1 cellular context compared by ENCODE assay signal in the genomic region with DNA sequence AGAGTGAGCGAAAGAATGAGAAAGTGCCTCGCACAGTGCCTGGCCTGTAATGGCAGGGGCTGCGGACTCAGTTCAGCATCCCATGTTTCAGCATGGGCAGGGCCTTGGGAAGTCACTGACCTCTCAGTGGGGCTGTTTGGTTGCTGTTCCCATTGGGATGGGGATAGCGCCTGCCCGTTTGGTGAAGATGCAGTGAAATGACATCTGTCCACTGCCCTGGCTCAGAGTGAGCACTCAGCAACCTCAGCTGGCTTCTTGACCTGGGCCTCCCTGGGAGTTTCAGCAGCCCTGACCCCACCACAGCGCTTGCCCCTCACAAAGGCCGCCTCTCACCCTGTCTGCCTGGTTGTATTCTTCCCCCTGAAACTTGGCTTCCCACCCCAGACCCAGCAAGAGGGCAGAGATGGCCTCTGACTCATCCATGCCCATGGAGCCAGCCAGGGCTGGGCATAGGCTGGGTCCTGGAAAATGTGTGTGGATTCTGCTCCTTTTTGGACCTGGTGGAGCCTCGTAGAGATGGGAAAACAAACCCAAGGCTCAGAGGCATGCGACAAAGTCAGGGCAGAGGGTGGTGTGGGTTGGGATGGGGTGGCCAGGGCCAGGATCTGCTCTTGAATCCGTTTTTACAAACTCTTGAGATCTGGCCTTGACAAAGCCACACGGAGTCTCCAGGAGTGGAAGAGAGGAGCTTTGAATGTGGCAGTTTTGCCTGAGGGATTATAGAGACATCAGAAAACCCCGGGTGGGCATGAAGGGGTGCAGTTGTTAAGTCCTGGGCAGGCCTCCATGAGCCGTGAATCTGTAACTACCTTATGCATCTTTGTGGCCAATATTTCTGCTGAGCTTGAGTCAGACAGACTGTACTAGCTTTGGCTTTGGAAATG.
TF ChIP-seq lines count a peak whose summit lies in the region.

No MANE protein-coding gene starts in this region.

TF ChIP-seq in SK-N-SH treated with all-trans-retinoic acid at 6 μM for 48 hours, 23 proteins besides CTCF, POLR2A, EP300 and RAD21 (continued from another document):
- TF ChIP-seq POU6F1 (CRISPR knock-in tag; IDR thresholded peaks at IDR 0.05; ENCODE audit: borderline replicate concordance, low read depth) = no peak
- no peak for TF ChIP-seq ESRRG (CRISPR knock-in tag; IDR thresholded peaks at IDR 0.05)
- no peak for TF ChIP-seq ZNF8 (CRISPR knock-in tag; IDR thresholded peaks at IDR 0.05)
- TF ChIP-seq ZFP3 (CRISPR knock-in tag; IDR thresholded peaks at IDR 0.05) = no peak
- TF ChIP-seq, protein P1, sequence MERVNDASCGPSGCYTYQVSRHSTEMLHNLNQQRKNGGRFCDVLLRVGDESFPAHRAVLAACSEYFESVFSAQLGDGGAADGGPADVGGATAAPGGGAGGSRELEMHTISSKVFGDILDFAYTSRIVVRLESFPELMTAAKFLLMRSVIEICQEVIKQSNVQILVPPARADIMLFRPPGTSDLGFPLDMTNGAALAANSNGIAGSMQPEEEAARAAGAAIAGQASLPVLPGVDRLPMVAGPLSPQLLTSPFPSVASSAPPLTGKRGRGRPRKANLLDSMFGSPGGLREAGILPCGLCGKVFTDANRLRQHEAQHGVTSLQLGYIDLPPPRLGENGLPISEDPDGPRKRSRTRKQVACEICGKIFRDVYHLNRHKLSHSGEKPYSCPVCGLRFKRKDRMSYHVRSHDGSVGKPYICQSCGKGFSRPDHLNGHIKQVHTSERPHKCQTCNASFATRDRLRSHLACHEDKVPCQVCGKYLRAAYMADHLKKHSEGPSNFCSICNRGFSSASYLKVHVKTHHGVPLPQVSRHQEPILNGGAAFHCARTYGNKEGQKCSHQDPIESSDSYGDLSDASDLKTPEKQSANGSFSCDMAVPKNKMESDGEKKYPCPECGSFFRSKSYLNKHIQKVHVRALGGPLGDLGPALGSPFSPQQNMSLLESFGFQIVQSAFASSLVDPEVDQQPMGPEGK (CRISPR knock-in tag; IDR thresholded peaks at IDR 0.05; ENCODE audit: borderline replicate concordance) = no peak
- TF ChIP-seq ZNF70 (CRISPR knock-in tag; IDR thresholded peaks at IDR 0.05) = no peak
- no peak for TF ChIP-seq ISL1 (CRISPR knock-in tag; IDR thresholded peaks at IDR 0.05)
- no peak for TF ChIP-seq ZC3H10 (CRISPR knock-in tag; IDR thresholded peaks at IDR 0.05)
- TF ChIP-seq TSHZ2 (CRISPR knock-in tag; IDR thresholded peaks at IDR 0.05) = no peak
- no peak for TF ChIP-seq ARNTL (CRISPR knock-in tag; IDR thresholded peaks at IDR 0.05; ENCODE audit: borderline replicate concordance, low read depth)
- TF ChIP-seq RARB (CRISPR knock-in tag; IDR thresholded peaks at IDR 0.05) = no peak
- no peak for TF ChIP-seq SNAI2 (CRISPR knock-in tag; IDR thresholded peaks at IDR 0.05)
- no peak for TF ChIP-seq GLIS3 (CRISPR knock-in tag; IDR thresholded peaks at IDR 0.05)
- no peak for TF ChIP-seq CSDC2 (CRISPR knock-in tag; IDR thresholded peaks at IDR 0.05)
- TF ChIP-seq TCF4 (CRISPR knock-in tag; IDR thresholded peaks at IDR 0.05; ENCODE audit: borderline replicate concordance) = no peak
TF ChIP-seq in SK-N-SH treated with all-trans-retinoic acid at 6 μM for 48 hours: peak in this region for 0.
